2 cellular contexts compared by ENCODE assay signal in the genomic region with DNA sequence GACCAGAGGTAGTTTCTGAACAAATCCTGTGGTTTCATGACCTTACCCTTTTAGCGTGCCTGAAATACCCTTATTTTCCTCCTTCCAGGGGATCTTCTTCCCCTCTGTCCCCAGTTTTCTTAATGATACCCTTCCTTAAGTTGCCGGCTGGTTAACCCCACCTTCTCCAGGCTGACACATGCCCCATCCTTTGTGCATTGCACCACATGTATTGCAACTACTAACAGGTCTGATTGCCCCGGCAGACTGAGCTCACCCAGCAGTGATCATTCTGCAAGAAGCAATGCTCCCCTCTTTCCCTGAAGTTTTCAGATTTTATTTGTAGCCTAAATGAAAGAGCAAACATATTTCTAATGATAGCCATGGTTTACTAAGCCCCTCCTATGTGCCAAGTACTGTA.
TF ChIP-seq lines count a peak whose summit lies in the region.

No MANE protein-coding gene starts in this region.

TF ChIP-seq in WTC11, 78 proteins besides CTCF, POLR2A, EP300 and RAD21:
- TF ChIP-seq ZNF281 (CRISPR knock-in tag; IDR thresholded peaks at IDR 0.05), result no peak
- no peak for TF ChIP-seq NFATC4 (CRISPR knock-in tag; IDR thresholded peaks at IDR 0.05)
- TF ChIP-seq MAX (CRISPR knock-in tag; IDR thresholded peaks at IDR 0.05), result no peak
- no peak for TF ChIP-seq ZBTB21 (CRISPR knock-in tag; IDR thresholded peaks at IDR 0.05; ENCODE audit: borderline replicate concordance)
- TF ChIP-seq CBFB (CRISPR knock-in tag; IDR thresholded peaks at IDR 0.05; ENCODE audit: low read depth), result no peak

TF ChIP-seq in GM23338, 12 proteins besides CTCF, POLR2A, EP300 and RAD21 (continued from another document):
- TF ChIP-seq ZNF462 (CRISPR knock-in tag; IDR thresholded peaks at IDR 0.05), result no peak
- no peak for TF ChIP-seq NANOG (IDR thresholded peaks at IDR 0.05; ENCODE audit: borderline replicate concordance)
- no peak for TF ChIP-seq EZH2phosphoT487 (IDR thresholded peaks at IDR 0.05; ENCODE audit: unreplicated experiment)
- TF ChIP-seq REST (IDR thresholded peaks at IDR 0.05; ENCODE audit: unreplicated experiment), result no peak
- TF ChIP-seq CREB1 (CRISPR knock-in tag; IDR thresholded peaks at IDR 0.05; ENCODE audit: low read depth), result no peak
TF ChIP-seq in GM23338: peak in this region for 0.
